Comparison of ENCODE assay signal across 1 cellular context in the genomic region with DNA sequence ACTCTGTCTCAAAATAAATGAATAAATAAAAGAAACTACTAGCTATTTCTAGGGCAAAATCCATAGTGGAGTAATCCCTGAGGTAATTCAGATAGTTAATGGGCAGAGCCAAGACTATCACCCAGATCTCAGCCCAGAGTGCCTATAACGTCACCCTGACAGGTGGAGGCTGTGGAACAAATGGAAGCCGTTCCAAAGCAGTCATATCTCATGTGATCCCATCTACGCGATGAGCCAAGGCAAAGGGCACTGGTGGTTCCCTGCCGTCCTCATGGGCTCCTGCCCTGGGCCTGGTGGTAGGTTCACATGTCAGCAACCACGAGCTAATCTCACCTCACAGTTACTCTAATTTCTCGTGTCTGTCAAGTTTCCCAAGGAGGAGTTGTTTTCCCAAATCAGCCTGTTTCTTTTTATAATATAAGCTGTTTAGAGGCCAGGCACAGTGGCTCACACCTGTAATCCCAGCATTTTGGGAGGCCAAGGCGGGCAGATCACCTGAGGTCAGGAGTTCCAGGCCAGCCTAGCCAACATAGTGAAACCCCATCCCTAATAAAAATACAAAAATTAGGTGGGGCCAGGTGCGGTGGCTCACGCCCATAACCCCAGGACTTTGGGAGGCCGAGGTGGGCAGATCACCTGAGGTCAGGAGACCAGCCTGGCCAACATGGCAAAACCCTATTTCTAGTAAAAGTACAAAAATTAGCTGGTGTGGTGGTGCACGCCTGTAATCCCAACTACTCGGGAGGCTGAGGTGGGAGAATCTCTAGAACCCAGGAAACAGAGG.
TF ChIP-seq lines count a peak whose summit lies in the region.

No MANE protein-coding gene starts in this region.

TF ChIP-seq in HepG2, 621 proteins besides CTCF, POLR2A, EP300 and RAD21:
- TF ChIP-seq RELA (CRISPR knock-in tag; IDR thresholded peaks at IDR 0.05) = no peak
- no peak for TF ChIP-seq ZSCAN21 (CRISPR knock-in tag; IDR thresholded peaks at IDR 0.05; ENCODE audit: borderline replicate concordance)
- no peak for TF ChIP-seq MED1 (CRISPR knock-in tag; IDR thresholded peaks at IDR 0.05)
- TF ChIP-seq, protein P1, sequence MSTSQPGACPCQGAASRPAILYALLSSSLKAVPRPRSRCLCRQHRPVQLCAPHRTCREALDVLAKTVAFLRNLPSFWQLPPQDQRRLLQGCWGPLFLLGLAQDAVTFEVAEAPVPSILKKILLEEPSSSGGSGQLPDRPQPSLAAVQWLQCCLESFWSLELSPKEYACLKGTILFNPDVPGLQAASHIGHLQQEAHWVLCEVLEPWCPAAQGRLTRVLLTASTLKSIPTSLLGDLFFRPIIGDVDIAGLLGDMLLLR (CRISPR knock-in tag; IDR thresholded peaks at IDR 0.05) = no peak
- no peak for TF ChIP-seq ZNF484 (CRISPR knock-in tag; IDR thresholded peaks at IDR 0.05; ENCODE audit: borderline replicate concordance, low read depth)
- no peak for TF ChIP-seq ZNF674 (CRISPR knock-in tag; IDR thresholded peaks at IDR 0.05; ENCODE audit: low read depth)
- TF ChIP-seq RFX1 (IDR thresholded peaks at IDR 0.05) = no peak
- no peak for TF ChIP-seq SP4 (CRISPR knock-in tag; IDR thresholded peaks at IDR 0.05)
- TF ChIP-seq MXI1 (IDR thresholded peaks at IDR 0.05; ENCODE audit: borderline replicate concordance, low read depth, low read length) = no peak
- no peak for TF ChIP-seq ZC3H13 (CRISPR knock-in tag; IDR thresholded peaks at IDR 0.05)
- TF ChIP-seq, protein P2, sequence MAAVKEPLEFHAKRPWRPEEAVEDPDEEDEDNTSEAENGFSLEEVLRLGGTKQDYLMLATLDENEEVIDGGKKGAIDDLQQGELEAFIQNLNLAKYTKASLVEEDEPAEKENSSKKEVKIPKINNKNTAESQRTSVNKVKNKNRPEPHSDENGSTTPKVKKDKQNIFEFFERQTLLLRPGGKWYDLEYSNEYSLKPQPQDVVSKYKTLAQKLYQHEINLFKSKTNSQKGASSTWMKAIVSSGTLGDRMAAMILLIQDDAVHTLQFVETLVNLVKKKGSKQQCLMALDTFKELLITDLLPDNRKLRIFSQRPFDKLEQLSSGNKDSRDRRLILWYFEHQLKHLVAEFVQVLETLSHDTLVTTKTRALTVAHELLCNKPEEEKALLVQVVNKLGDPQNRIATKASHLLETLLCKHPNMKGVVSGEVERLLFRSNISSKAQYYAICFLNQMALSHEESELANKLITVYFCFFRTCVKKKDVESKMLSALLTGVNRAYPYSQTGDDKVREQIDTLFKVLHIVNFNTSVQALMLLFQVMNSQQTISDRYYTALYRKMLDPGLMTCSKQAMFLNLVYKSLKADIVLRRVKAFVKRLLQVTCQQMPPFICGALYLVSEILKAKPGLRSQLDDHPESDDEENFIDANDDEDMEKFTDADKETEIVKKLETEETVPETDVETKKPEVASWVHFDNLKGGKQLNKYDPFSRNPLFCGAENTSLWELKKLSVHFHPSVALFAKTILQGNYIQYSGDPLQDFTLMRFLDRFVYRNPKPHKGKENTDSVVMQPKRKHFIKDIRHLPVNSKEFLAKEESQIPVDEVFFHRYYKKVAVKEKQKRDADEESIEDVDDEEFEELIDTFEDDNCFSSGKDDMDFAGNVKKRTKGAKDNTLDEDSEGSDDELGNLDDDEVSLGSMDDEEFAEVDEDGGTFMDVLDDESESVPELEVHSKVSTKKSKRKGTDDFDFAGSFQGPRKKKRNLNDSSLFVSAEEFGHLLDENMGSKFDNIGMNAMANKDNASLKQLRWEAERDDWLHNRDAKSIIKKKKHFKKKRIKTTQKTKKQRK (IDR thresholded peaks at IDR 0.05; ENCODE audit: low read length) = no peak
- TF ChIP-seq ZFY (CRISPR knock-in tag; IDR thresholded peaks at IDR 0.05) = no peak
- TF ChIP-seq MIER2 (CRISPR knock-in tag; IDR thresholded peaks at IDR 0.05) = no peak
- TF ChIP-seq, protein P3, sequence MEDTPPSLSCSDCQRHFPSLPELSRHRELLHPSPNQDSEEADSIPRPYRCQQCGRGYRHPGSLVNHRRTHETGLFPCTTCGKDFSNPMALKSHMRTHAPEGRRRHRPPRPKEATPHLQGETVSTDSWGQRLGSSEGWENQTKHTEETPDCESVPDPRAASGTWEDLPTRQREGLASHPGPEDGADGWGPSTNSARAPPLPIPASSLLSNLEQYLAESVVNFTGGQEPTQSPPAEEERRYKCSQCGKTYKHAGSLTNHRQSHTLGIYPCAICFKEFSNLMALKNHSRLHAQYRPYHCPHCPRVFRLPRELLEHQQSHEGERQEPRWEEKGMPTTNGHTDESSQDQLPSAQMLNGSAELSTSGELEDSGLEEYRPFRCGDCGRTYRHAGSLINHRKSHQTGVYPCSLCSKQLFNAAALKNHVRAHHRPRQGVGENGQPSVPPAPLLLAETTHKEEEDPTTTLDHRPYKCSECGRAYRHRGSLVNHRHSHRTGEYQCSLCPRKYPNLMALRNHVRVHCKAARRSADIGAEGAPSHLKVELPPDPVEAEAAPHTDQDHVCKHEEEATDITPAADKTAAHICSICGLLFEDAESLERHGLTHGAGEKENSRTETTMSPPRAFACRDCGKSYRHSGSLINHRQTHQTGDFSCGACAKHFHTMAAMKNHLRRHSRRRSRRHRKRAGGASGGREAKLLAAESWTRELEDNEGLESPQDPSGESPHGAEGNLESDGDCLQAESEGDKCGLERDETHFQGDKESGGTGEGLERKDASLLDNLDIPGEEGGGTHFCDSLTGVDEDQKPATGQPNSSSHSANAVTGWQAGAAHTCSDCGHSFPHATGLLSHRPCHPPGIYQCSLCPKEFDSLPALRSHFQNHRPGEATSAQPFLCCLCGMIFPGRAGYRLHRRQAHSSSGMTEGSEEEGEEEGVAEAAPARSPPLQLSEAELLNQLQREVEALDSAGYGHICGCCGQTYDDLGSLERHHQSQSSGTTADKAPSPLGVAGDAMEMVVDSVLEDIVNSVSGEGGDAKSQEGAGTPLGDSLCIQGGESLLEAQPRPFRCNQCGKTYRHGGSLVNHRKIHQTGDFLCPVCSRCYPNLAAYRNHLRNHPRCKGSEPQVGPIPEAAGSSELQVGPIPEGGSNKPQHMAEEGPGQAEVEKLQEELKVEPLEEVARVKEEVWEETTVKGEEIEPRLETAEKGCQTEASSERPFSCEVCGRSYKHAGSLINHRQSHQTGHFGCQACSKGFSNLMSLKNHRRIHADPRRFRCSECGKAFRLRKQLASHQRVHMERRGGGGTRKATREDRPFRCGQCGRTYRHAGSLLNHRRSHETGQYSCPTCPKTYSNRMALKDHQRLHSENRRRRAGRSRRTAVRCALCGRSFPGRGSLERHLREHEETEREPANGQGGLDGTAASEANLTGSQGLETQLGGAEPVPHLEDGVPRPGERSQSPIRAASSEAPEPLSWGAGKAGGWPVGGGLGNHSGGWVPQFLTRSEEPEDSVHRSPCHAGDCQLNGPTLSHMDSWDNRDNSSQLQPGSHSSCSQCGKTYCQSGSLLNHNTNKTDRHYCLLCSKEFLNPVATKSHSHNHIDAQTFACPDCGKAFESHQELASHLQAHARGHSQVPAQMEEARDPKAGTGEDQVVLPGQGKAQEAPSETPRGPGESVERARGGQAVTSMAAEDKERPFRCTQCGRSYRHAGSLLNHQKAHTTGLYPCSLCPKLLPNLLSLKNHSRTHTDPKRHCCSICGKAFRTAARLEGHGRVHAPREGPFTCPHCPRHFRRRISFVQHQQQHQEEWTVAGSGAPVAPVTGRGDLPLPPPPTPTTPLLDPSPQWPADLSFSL (CRISPR knock-in tag; IDR thresholded peaks at IDR 0.05) = no peak
- TF ChIP-seq PAX8 (CRISPR knock-in tag; IDR thresholded peaks at IDR 0.05; ENCODE audit: borderline replicate concordance) = no peak
- no peak for TF ChIP-seq JUN (CRISPR knock-in tag; IDR thresholded peaks at IDR 0.05)
- TF ChIP-seq SOX13 (IDR thresholded peaks at IDR 0.05) = no peak
- TF ChIP-seq SOX13 (CRISPR knock-in tag; conservative IDR thresholded peaks at IDR 0.05 in 1 of 2, IDR thresholded peaks at IDR 0.05 in 1 of 2) = no peak
- no peak for TF ChIP-seq SP1 (IDR thresholded peaks at IDR 0.05)
- TF ChIP-seq SP1 (CRISPR knock-in tag; IDR thresholded peaks at IDR 0.05) = no peak
- TF ChIP-seq ZNF260 (CRISPR knock-in tag; IDR thresholded peaks at IDR 0.05; ENCODE audit: borderline replicate concordance, low read depth) = no peak
- TF ChIP-seq ZNF292 (CRISPR knock-in tag; IDR thresholded peaks at IDR 0.05; ENCODE audit: borderline replicate concordance, low read depth) = no peak
